ENCODE assay signal across 20 cellular contexts in genomic region chr5:108278285-108279240, GRCh38.
DNase-seq lines count a peak whose midpoint lies in the region; ATAC-seq, FAIRE-seq and TF ChIP-seq lines count a peak whose summit lies in the region.
"Had no signal": no experiment of that assay in that cellular context is flagged by ENCODE, and none has a peak within 500 bp of the region (broad histone marks: within the 10 kb centered on the region; RNA-seq: fewer than 3 reads in every experiment).

No MANE protein-coding gene starts in this region.

- H3K9me3 Mint-ChIP-seq in chondrocyte (ENCODE audit: low read depth): peaks cover 20% of the 10 kb centered on the region

- POLR2A ChIA-PET in HepG2 (lab: Yijun Ruan, JAX): no interaction called here

- H3K36me3 ChIP-seq in Karpas-422 (ENCODE audit: insufficient read depth, low read length): no peaks in the 10 kb centered on the region
- H3K36me3 ChIP-seq in HepG2 (replicated peaks in 1 of 2; ENCODE audit: control insufficient read depth in 1 of 2, insufficient read depth in 2 of 2, low read length in 2 of 2): no peaks in the 10 kb centered on the region
- H3K36me3 ChIP-seq: gastrocnemius medialis, thoracic aorta had no signal

- H3K4me2 ChIP-seq in Karpas-422 (ENCODE audit: low read depth, low read length, poor library complexity, severe bottlenecking) (no peak overlapping the region), HepG2 (ENCODE audit: low read depth, low read length) (no peak overlapping the region)

- H3K27me3 ChIP-seq in Karpas-422 (ENCODE audit: low read length) (no peaks in the 10 kb centered on the region), HepG2 (ENCODE audit: control insufficient read depth in 1 of 2, insufficient read depth in 2 of 2, low read length in 2 of 2) (no peaks in the 10 kb centered on the region)
- H3K27me3 ChIP-seq: gastrocnemius medialis had no signal

- TF ChIP-seq POLR2A in HepG2 (IDR thresholded peaks at IDR 0.05; ENCODE audit: insufficient read depth in 1 of 2, low read depth in 2 of 2, low read length in 2 of 2): no peak

- no peaks in the 10 kb centered on the region for H3K4me1 ChIP-seq in Karpas-422 (ENCODE audit: low read length)
- peaks cover 10% of the 10 kb centered on the region for H3K4me1 ChIP-seq in HepG2 (ENCODE audit: insufficient read depth, low read length)

- peak; percentile 70 for ATAC-seq in HepG2
- ATAC-seq: activated T-cell treated with anti-CD3 and anti-CD28 coated beads, Interleukin-2, amount 50 U/mL, for 4 hours; gastrocnemius medialis had no signal

- no peak overlapping the region for H3K4me3 ChIP-seq in Karpas-422 (ENCODE audit: low read length)
- no peak overlapping the region for H3K4me3 ChIP-seq in HepG2 (replicated peaks in 1 of 3; ENCODE audit: insufficient read depth in 1 of 3, low read depth in 2 of 3, low read length in 3 of 3)
- H3K4me3 ChIP-seq: gastrocnemius medialis, thoracic aorta had no signal

- BruUV-seq in HepG2 (replicated peaks; lab: Mats Ljungman, UMichigan): no TSS peak

- peaks cover 15% of the 10 kb centered on the region for H3K4me1 Mint-ChIP-seq in chondrocyte (ENCODE audit: low read depth)
- H3K4me1 Mint-ChIP-seq: neural crest cell had no signal

- 93% methylated on average over 3 of the region's 3 CpGs for WGBS in HepG2 (ENCODE audit: low lambda C conversion rate)

- peak; percentile 27 for DNase-seq in ELF-1 (ENCODE audit: low read depth, low spot score)
- DNase-seq in Karpas-422: peak; percentile 45
- DNase-seq in chondrocyte (ENCODE audit: low spot score): peak; percentile 65
- no peak for DNase-seq in HepG2 (ENCODE audit: low spot score)
- DNase-seq in SW480 (ENCODE audit: low spot score): no peak
- DNase-seq in activated effector memory CD4-positive, alpha-beta T cell treated with Interleukin-2 at 50 U/mL for 16 hours: no peak
- DNase-seq in GM20000 (ENCODE audit: low spot score): no peak
- DNase-seq in hepatic stellate cell (ENCODE audit: low spot score): no peak
- DNase-seq: activated CD4-positive, alpha-beta T cell treated with anti-CD3 and anti-CD28 coated beads, Interleukin-2, amount 50 U/mL, for 1 hour; activated T-cell treated with anti-CD3 and anti-CD28 coated beads, Interleukin-2, amount 50 U/mL, for 4 hours; DMS79; gastrocnemius medialis; immature natural killer cell; SIG-M5; stimulated activated CD4-positive, alpha-beta T cell treated with anti-CD3 and anti-CD28 coated beads, Interleukin-2, amount 100 ng/mL, for 24 hours; stimulated activated CD8-positive, alpha-beta memory T cell treated with anti-CD3 and anti-CD28 coated beads, Interleukin-4, amount 100 ng/mL, for 48 hours had no signal

- no peak for TF ChIP-seq RAD21 in HepG2 (CRISPR knock-in tag; IDR thresholded peaks at IDR 0.05)

- no peaks in the 10 kb centered on the region for H3K27me3 Mint-ChIP-seq in chondrocyte (ENCODE audit: low read depth)
- H3K27me3 Mint-ChIP-seq: central memory CD8-positive, alpha-beta T cell had no signal

- no peak for FAIRE-seq in HepG2 (lab: Jason Lieb, UNC)
- FAIRE-seq: H54 had no signal

- H3K9me3 ChIP-seq in Karpas-422 (ENCODE audit: low read length) (peaks cover 6% of the 10 kb centered on the region; the same call in 1 of the 2 replicates), HepG2 (ENCODE audit: low read length) (peaks cover 4% of the 10 kb centered on the region; the same call in 1 of the 2 replicates)
- H3K9me3 ChIP-seq: gastrocnemius medialis, thoracic aorta had no signal

- H2AFZ ChIP-seq in Karpas-422 (ENCODE audit: low read length) (no peak overlapping the region), HepG2 (ENCODE audit: low read length) (no peak overlapping the region)

- H3K27ac ChIP-seq in Karpas-422 (ENCODE audit: low read length) (no peak overlapping the region), HepG2 (ENCODE audit: extremely low read length, insufficient read depth, low read length) (no peak overlapping the region)
- H3K27ac ChIP-seq: gastrocnemius medialis, thoracic aorta had no signal

- H4K20me1 ChIP-seq in Karpas-422 (ENCODE audit: insufficient read depth, low read depth, low read length) (0 out of 2 replicates have a peak, but pooled peaks cover 4% of the 10 kb centered on the region), HepG2 (ENCODE audit: insufficient read depth, low read length) (no peaks in the 10 kb centered on the region)

- in situ Hi-C loops in HepG2 (cut with HindIII; ENCODE audit: extremely low pct_ligation_motif_present, low pct_unique_long_range_greater_than_20kb): no loop called here

- H3K9me2 ChIP-seq in Karpas-422 (replicated peaks; ENCODE audit: insufficient read depth, low read length): no peaks in the 10 kb centered on the region

- CTCF ChIA-PET in HepG2 (lab: Yijun Ruan, JAX; ENCODE audit: low intra/inter-chr PET ratio, low total read pairs): no interaction called here

- H3K36me3 Mint-ChIP-seq in chondrocyte (ENCODE audit: low read depth): peaks cover 7% of the 10 kb centered on the region

- no peak overlapping the region for H3K4me3 Mint-ChIP-seq in chondrocyte (ENCODE audit: unreplicated experiment)
- H3K4me3 Mint-ChIP-seq: activated T-cell treated with anti-CD3 and anti-CD28 coated beads, Interleukin-2, amount 50 U/mL, for 4 hours; central memory CD8-positive, alpha-beta T cell; immature natural killer cell; neural crest cell had no signal

- no peak for TF ChIP-seq CTCF in chondrocyte (IDR thresholded peaks at IDR 0.05)
- no peak for TF ChIP-seq CTCF in HepG2 (CRISPR knock-in tag; IDR thresholded peaks at IDR 0.05)
- TF ChIP-seq CTCF in GM20000 (IDR thresholded peaks at IDR 0.05; ENCODE audit: extremely low read depth, missing control alignments): no peak

- no peak for TF ChIP-seq EP300 in HepG2 (IDR thresholded peaks at IDR 0.05; ENCODE audit: low read depth in 2 of 2, low read length in 2 of 2)
- no peak for TF ChIP-seq EP300 in HepG2 (CRISPR knock-in tag; IDR thresholded peaks at IDR 0.05; ENCODE audit: borderline replicate concordance)

- 0 out of 2 replicates have a peak, but pooled peaks cover 3% of the 10 kb centered on the region for H3K79me2 ChIP-seq in Karpas-422 (ENCODE audit: low read length)
- H3K79me2 ChIP-seq in HepG2 (ENCODE audit: insufficient read depth, low read length): no peaks in the 10 kb centered on the region

- H3K9ac ChIP-seq in Karpas-422 (ENCODE audit: low read length) (no peak overlapping the region), HepG2 (ENCODE audit: insufficient read depth, low read depth, low read length) (no peak overlapping the region)

- intact Hi-C loops in HepG2 (cut with micrococcal nuclease; ENCODE audit: unreplicated experiment): no loop called here

- H3K27ac Mint-ChIP-seq in chondrocyte (ENCODE audit: unreplicated experiment): no peak overlapping the region

TF ChIP-seq in HepG2, 621 proteins besides CTCF, POLR2A, EP300 and RAD21 (continues in another document):
- TF ChIP-seq EHMT2 (IDR thresholded peaks at IDR 0.05; ENCODE audit: borderline replicate concordance, low read depth, low read length): no peak
- no peak for TF ChIP-seq HIVEP1 (CRISPR knock-in tag; IDR thresholded peaks at IDR 0.05)
- TF ChIP-seq HHEX (CRISPR knock-in tag; IDR thresholded peaks at IDR 0.05): no peak
- no peak for TF ChIP-seq ZFP36 (IDR thresholded peaks at IDR 0.05; ENCODE audit: borderline replicate concordance, low read depth, low read length, partially characterized antibody)
- no peak for TF ChIP-seq SALL1 (CRISPR knock-in tag; IDR thresholded peaks at IDR 0.05)
- TF ChIP-seq ZNF703 (CRISPR knock-in tag; IDR thresholded peaks at IDR 0.05; ENCODE audit: borderline replicate concordance): no peak
- no peak for TF ChIP-seq TARDBP (CRISPR knock-in tag; IDR thresholded peaks at IDR 0.05)
- no peak for TF ChIP-seq ASH2L (IDR thresholded peaks at IDR 0.05; ENCODE audit: insufficient read length, low read depth, low read length)
- no peak for TF ChIP-seq ZKSCAN5 (CRISPR knock-in tag; IDR thresholded peaks at IDR 0.05)
- TF ChIP-seq ZNF251 (CRISPR knock-in tag; IDR thresholded peaks at IDR 0.05): no peak

Comparison
In these comparisons a context has a peak if more than half of its experiments do, and no peak if none do; other contexts are left out.
1. DNase-seq: peak in ELF-1 (single experiment), Karpas-422 (single experiment) and chondrocyte (single experiment); none in HepG2 (single experiment), SW480 (single experiment), activated effector memory CD4-positive, alpha-beta T cell treated with Interleukin-2 at 50 U/mL for 16 hours (single experiment), GM20000 (single experiment) and hepatic stellate cell (single experiment).